In the genomic region with DNA sequence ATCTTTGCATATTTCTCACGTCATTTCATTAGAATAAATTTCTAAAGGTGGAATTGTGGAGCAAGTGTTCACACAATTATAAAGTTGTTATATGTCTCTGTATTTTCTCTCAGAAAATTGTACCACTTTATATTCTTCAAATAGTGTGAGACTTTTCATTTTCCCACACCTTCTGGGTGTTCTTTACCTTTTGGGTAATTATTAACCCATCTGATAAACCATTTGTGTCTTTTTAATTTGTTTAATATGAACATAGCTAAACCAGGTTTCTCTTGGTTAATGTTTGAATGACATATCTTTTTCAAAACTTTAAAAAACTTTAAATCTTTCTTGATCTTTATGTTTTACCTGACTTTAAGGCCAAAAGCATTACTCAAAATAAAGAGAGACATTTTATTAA, we compare ENCODE assay signal across 17 cellular contexts. TPM values are rescaled to one million over a fixed set of nuclear protein-coding genes. Genes with fewer than 3 reads are reported as not detected.
A peak's percentile ranks its signal among the peaks of the same experiment; 100 is the strongest.
DNase-seq lines count a peak whose midpoint lies in the region; ATAC-seq and FAIRE-seq lines count a peak whose summit lies in the region.
"Had no signal": no experiment of that assay in that cellular context is flagged by ENCODE, and none has a peak within 500 bp of the region (broad histone marks: within the 10 kb centered on the region; RNA-seq: fewer than 3 reads in every experiment).

No MANE protein-coding gene starts in this region.

- H3K9me3 ChIP-seq in small intestine (ENCODE audit: control insufficient read depth, low read depth): no peaks in the 10 kb centered on the region
- H3K9me3 ChIP-seq: BLaER1 treated with 17β-estradiol and CSF1 and Interleukin-3, amounts not matched to agents 10 nM and 100 nM had no signal

- peak; percentile 29 for ATAC-seq in left lobe of liver
- ATAC-seq in HG02642 (IDR thresholded peaks at IDR 0.05; ENCODE audit: poor library complexity, unreplicated experiment): no peak
- ATAC-seq: CD8-positive, alpha-beta T cell; GM23338 had no signal

- no peaks in the 10 kb centered on the region for H3K27me3 ChIP-seq in small intestine (ENCODE audit: control insufficient read depth in 2 of 2, insufficient read depth in 2 of 2, low read length in 2 of 2)
- H3K27me3 ChIP-seq: BLaER1 treated with 17β-estradiol and CSF1 and Interleukin-3, amounts not matched to agents 10 nM and 100 nM had no signal

- FAIRE-seq in G401.6 (lab: Jason Lieb, UNC): peak; percentile 31
- FAIRE-seq in frontal cortex (lab: Jason Lieb, UNC): peak; percentile 49
- FAIRE-seq in small intestine (lab: Jason Lieb, UNC): peak; percentile 91
- FAIRE-seq: GM12892, GM18507, H54 had no signal

- no peak overlapping the region for H3K27ac ChIP-seq in small intestine (ENCODE audit: low read depth in 1 of 2, low read length in 1 of 2)
- H3K27ac ChIP-seq: BLaER1 treated with 17β-estradiol and CSF1 and Interleukin-3, amounts not matched to agents 10 nM and 100 nM had no signal

- no peak overlapping the region for H3K4me3 ChIP-seq in small intestine (ENCODE audit: low read depth in 1 of 2, low read length in 2 of 2)
- H3K4me3 ChIP-seq: BLaER1 treated with 17β-estradiol and CSF1 and Interleukin-3, amounts not matched to agents 10 nM and 100 nM; GM23338 had no signal

- WGBS in small intestine, 3 donors: 59 to 82% (median 73%) methylated on average over 1 of the region's 1 CpG

- H3K4me1 ChIP-seq in small intestine (ENCODE audit: control insufficient read depth in 2 of 2, insufficient read depth in 1 of 2, low read depth in 1 of 2, low read length in 1 of 2): no peaks in the 10 kb centered on the region

- H3K36me3 ChIP-seq in small intestine (ENCODE audit: control insufficient read depth in 2 of 2, insufficient read depth in 2 of 2, low read length in 2 of 2): peaks cover 3% of the 10 kb centered on the region in 2 donors
- H3K36me3 ChIP-seq: BLaER1 treated with 17β-estradiol and CSF1 and Interleukin-3, amounts not matched to agents 10 nM and 100 nM had no signal

- DNase-seq in frontal cortex (ENCODE audit: low spot score in 2 of 2) (no peak), left lobe of liver (ENCODE audit: low spot score) (no peak), small intestine (no peak), iPS-NIHi7 (ENCODE audit: extremely low spot score) (no peak)
- no peak for DNase-seq in stimulated activated CD4-positive, alpha-beta T cell treated with anti-CD3 and anti-CD28 coated beads, Interleukin-2, amount 100 ng/mL, for 24 hours
- DNase-seq: Calu3; CD8-positive, alpha-beta T cell; GDM1; HCEC 1CT; KG1 had no signal

RNA-seq across cellular contexts. Expression of a gene that starts 40.5 kb away (rescaled TPM):
- total RNA-seq in frontal cortex (51.8 TPM), left lobe of liver (2.8 TPM)
- polyA plus RNA-seq in small intestine: 1 to 10 TPM in 2 of 3 donors, under 1 TPM in 1; 0.54 to 2.9 (median 1.1) TPM

RNA-seq across cellular contexts. Expression of a gene that starts 40.7 kb away (rescaled TPM):
- total RNA-seq in frontal cortex (26.1 TPM), left lobe of liver (0.45 TPM)
- polyA plus RNA-seq in small intestine: 1 to 10 TPM in 1 of 3 donors, under 1 TPM in 1, not detected in 1; 0.45 to 4.8 TPM

Comparison
In these comparisons a context has a peak if more than half of its experiments do, and no peak if none do; other contexts are left out.
1. RNA of a gene that starts 40.5 kb away (total RNA-seq): 51.8 TPM in frontal cortex (single experiment); 2.8 TPM in left lobe of liver (single experiment); every median in the first group is over 10 times any median in the second.
2. RNA of a gene that starts 40.7 kb away (total RNA-seq): 26.1 TPM in frontal cortex (single experiment); 0.45 TPM in left lobe of liver (single experiment); every median in the first group is over 10 times any median in the second.